In the genomic region with DNA sequence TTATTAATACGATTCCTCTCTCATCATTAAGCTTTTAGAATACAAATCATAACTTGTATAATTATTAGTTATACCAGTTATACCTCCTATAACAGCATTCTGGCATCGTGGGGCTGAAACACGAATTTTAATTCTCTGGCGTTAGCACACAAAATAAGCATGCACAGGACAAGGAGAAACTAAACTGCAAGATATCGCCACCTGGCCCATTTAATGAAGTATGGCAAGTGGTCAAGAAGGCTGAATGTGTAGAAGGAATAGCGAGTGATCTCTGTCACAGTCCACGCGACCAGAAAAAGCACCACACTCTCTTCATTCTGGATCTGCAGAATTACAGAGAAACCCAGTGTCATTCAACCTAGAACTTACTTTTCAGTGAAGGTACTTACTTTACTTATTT, we compare ENCODE assay signal across 8 cellular contexts. TPM values are rescaled to one million over a fixed set of nuclear protein-coding genes. Genes with fewer than 3 reads are reported as not detected.
DNase-seq lines count a peak whose midpoint lies in the region; ATAC-seq and TF ChIP-seq lines count a peak whose summit lies in the region.

No MANE protein-coding gene starts in this region.

- H3K27me3 Mint-ChIP-seq in natural killer cell (ENCODE audit: low read depth in 2 of 2): no peaks in the 10 kb centered on the region

- H3K4me1 ChIP-seq in sigmoid colon: no peaks in the 10 kb centered on the region

- no peaks in the 10 kb centered on the region for H3K9me3 Mint-ChIP-seq in natural killer cell

- ATAC-seq in natural killer cell: peak; percentile 76 to 90 (median 85)

- H3K4me3 Mint-ChIP-seq in natural killer cell: no peak overlapping the region

- no peak overlapping the region for H3K27ac Mint-ChIP-seq in natural killer cell

- no peaks in the 10 kb centered on the region for H3K9me3 ChIP-seq in sigmoid colon

- intact Hi-C loops in natural killer cell (cut with micrococcal nuclease): loop anchor here (1.0 kb wide), 2 partner anchors 190 to 309 kb away; no protein-coding TSS in a partner anchor
- intact Hi-C loops in sigmoid colon (cut with DNase I): no loop called here

- H3K4me1 Mint-ChIP-seq in natural killer cell: peaks cover 5 to 11% of the 10 kb centered on the region in 2 donors

- no peak overlapping the region for H3K4me3 ChIP-seq in sigmoid colon

- no peak for TF ChIP-seq EP300 in sigmoid colon (IDR thresholded peaks at IDR 0.05)

- DNase-seq in GM10266 (ENCODE audit: extremely low spot score): no peak
- peak; percentile 9 for DNase-seq in KG1 (lab: John Stamatoyannopoulos, UW)
- DNase-seq in astrocyte of the hippocampus (ENCODE audit: low read depth, low spot score): peak; percentile 51
- DNase-seq in natural killer cell: no peak
- no peak for DNase-seq in DMS79 treated with DMSO at 0.1 percent for 48 hours (lab: John Stamatoyannopoulos, UW)
- DNase-seq in sigmoid colon: no peak
- no peak for DNase-seq in stimulated activated CD4-positive, alpha-beta T cell treated with anti-CD3 and anti-CD28 coated beads, Interleukin-15, amount 100 ng/mL, for 24 hours
- DNase-seq in islet precursor cell: no peak

- H3K36me3 Mint-ChIP-seq in natural killer cell: no peaks in the 10 kb centered on the region

- no peak for TF ChIP-seq POLR2A in sigmoid colon (IDR thresholded peaks at IDR 0.05)

- WGBS in sigmoid colon, 2 donors: 60 to 62% methylated on average over 8 of the region's 8 CpGs

- no peaks in the 10 kb centered on the region for H3K27me3 ChIP-seq in sigmoid colon

- TF ChIP-seq CTCF in GM10266 (IDR thresholded peaks at IDR 0.05; ENCODE audit: control insufficient read depth, insufficient read depth, low read depth, missing control alignments) (peak; percentile 32), natural killer cell (IDR thresholded peaks at IDR 0.05) (peak; percentile 56), sigmoid colon (IDR thresholded peaks at IDR 0.05) (no peak)

- peaks cover 0 to 21% (median 4%) of the 10 kb centered on the region in 4 donors for H3K36me3 ChIP-seq in sigmoid colon

- H3K27ac ChIP-seq in sigmoid colon: no peak overlapping the region

RNA-seq across cellular contexts. Expression of gene HACD1, which starts 18.1 kb away (rescaled TPM):
- total RNA-seq in natural killer cell: 1 to 10 TPM in 1 of 3 donors, under 1 TPM in 2; 0.82 to 1.5 (median 0.87) TPM
- 10 to 100 TPM; 45.1 to 85.3 (median 79.0) TPM for total RNA-seq in sigmoid colon
- 1 to 10 TPM in 2 of 3 donors, not detected in 1; 3.0 to 3.2 TPM for polyA plus RNA-seq in sigmoid colon

RNA-seq across cellular contexts. Expression of gene STAM, which starts 44.9 kb away (rescaled TPM):
- total RNA-seq in natural killer cell (10 to 100 TPM; 37.8 to 40.2 (median 38.6) TPM), sigmoid colon (10 to 100 TPM; 13.7 to 19.3 (median 16.8) TPM)
- polyA plus RNA-seq in sigmoid colon: 1 to 10 TPM; 5.4 to 8.9 (median 8.6) TPM

Comparison
In these comparisons a context has a peak if more than half of its experiments do, and no peak if none do; other contexts are left out.
1. DNase-seq: peak in KG1 (single experiment) and astrocyte of the hippocampus (single experiment); none in GM10266 (single experiment), natural killer cell (single experiment), DMS79 treated with DMSO at 0.1 percent for 48 hours (single experiment), sigmoid colon (single experiment), stimulated activated CD4-positive, alpha-beta T cell treated with anti-CD3 and anti-CD28 coated beads, Interleukin-15, amount 100 ng/mL, for 24 hours (single experiment) and islet precursor cell (single experiment).
2. CTCF ChIP-seq: peak in GM10266 (single experiment) and natural killer cell (single experiment); none in sigmoid colon (0 of 4).
3. RNA of gene HACD1, which starts 18.1 kb away (total RNA-seq): 45.1 to 85.3 TPM in sigmoid colon; 0.82 to 1.5 TPM in natural killer cell; every median in the first group is over 10 times any median in the second.